Comparison of ENCODE assay signal across 20 cellular contexts in the genomic region with DNA sequence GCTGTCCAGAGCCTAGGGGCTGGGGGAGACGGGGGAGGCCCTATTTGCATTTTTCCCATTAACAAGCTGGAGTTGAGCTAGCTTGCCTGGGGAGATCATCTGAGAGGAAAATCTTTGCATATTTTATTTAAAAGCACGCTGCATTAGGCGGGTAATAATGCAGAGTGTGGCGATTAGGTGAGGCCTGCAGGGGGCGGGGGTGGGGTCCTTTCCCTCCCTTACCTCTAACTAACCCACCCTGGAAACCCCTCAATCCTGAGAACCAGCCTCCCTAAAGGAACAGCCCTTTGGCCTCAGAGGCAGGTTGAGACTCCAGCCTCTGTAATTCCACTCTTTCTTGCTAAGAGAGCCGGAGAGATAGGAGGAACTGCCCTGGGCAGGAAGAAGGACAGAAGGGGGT. TPM values are rescaled to one million over a fixed set of nuclear protein-coding genes. Genes with fewer than 3 reads are reported as not detected.
DNase-seq lines count a peak whose midpoint lies in the region; ATAC-seq and TF ChIP-seq lines count a peak whose summit lies in the region.
"Had no signal": no experiment of that assay in that cellular context is flagged by ENCODE, and none has a peak within 500 bp of the region (broad histone marks: within the 10 kb centered on the region; RNA-seq: fewer than 3 reads in every experiment).

No MANE protein-coding gene starts in this region.

- H3K36me3 ChIP-seq in GM23338 (ENCODE audit: insufficient read depth) (no peaks in the 10 kb centered on the region), NT2/D1 (ENCODE audit: insufficient read depth, insufficient read length, low read length) (no peaks in the 10 kb centered on the region), ascending aorta (no peaks in the 10 kb centered on the region), Peyer's patch (no peaks in the 10 kb centered on the region)
- H3K36me3 ChIP-seq: left lung, thoracic aorta, vagina had no signal

- H3K36me3 Mint-ChIP-seq in GM23338 (ENCODE audit: low read depth) = peaks cover 4% of the 10 kb centered on the region; the same call in 2 of the 3 replicates
- peaks cover 9% of the 10 kb centered on the region for H3K36me3 Mint-ChIP-seq in glutamatergic neuron (ENCODE audit: unreplicated experiment)
- H3K36me3 Mint-ChIP-seq in progenitor cell of endocrine pancreas (ENCODE audit: insufficient read depth) = peaks cover 2% of the 10 kb centered on the region

- peak overlapping the region; percentile 93 for H2AFZ ChIP-seq in GM23338

- intact Hi-C loops in ascending aorta (cut with DNase I) = no loop called here

- no peaks in the 10 kb centered on the region for H3K9me2 ChIP-seq in GM23338 (ENCODE audit: insufficient read depth)

- H3K4me3 ChIP-seq in GM23338 (peak overlapping the region; percentile 37), NT2/D1 (ENCODE audit: insufficient read length, low read depth) (no peak overlapping the region), ascending aorta (no peak overlapping the region), Peyer's patch (no peak overlapping the region)
- H3K4me3 ChIP-seq: left lung, psoas muscle, thoracic aorta, vagina had no signal

- peak overlapping the region; percentile 37 for H3K9ac ChIP-seq in NT2/D1 (ENCODE audit: insufficient read length, low read depth)

- no peaks in the 10 kb centered on the region for H4K20me1 ChIP-seq in GM23338 (replicated peaks; ENCODE audit: insufficient read depth)

- H3K4me2 ChIP-seq in GM23338 = peak overlapping the region; percentile 57

- no peak for TF ChIP-seq POLR2A in Peyer's patch (IDR thresholded peaks at IDR 0.05)

- peaks cover 17% of the 10 kb centered on the region for H3K27me3 ChIP-seq in GM23338 (ENCODE audit: insufficient read depth)
- H3K27me3 ChIP-seq in NT2/D1 (ENCODE audit: insufficient read depth, insufficient read length) = no peaks in the 10 kb centered on the region
- no peaks in the 10 kb centered on the region for H3K27me3 ChIP-seq in ascending aorta
- H3K27me3 ChIP-seq in Peyer's patch = peaks cover 0 to 4% of the 10 kb centered on the region in 2 donors
- H3K27me3 ChIP-seq: vagina had no signal

- H3K9me3 ChIP-seq in NT2/D1 (ENCODE audit: insufficient read depth, low read length) (no peaks in the 10 kb centered on the region), ascending aorta (no peaks in the 10 kb centered on the region), Peyer's patch (no peaks in the 10 kb centered on the region)
- H3K9me3 ChIP-seq: left lung, psoas muscle, thoracic aorta, vagina had no signal

- no peak overlapping the region for H3K27ac Mint-ChIP-seq in GM23338
- no peak overlapping the region for H3K27ac Mint-ChIP-seq in glutamatergic neuron (ENCODE audit: unreplicated experiment)
- H3K27ac Mint-ChIP-seq in progenitor cell of endocrine pancreas = no peak overlapping the region

- H3K27me3 Mint-ChIP-seq in GM23338 (ENCODE audit: insufficient read depth, low read depth, poor library complexity) = peaks cover 24% of the 10 kb centered on the region
- peaks cover 13% of the 10 kb centered on the region for H3K27me3 Mint-ChIP-seq in glutamatergic neuron (ENCODE audit: unreplicated experiment)
- peaks cover 41% of the 10 kb centered on the region for H3K27me3 Mint-ChIP-seq in progenitor cell of endocrine pancreas

- ATAC-seq in GM23338 = peak; percentile 13
- ATAC-seq: left lung; psoas muscle; stimulated activated naive CD8-positive, alpha-beta T cell treated with anti-CD3 and anti-CD28 coated beads, Interleukin-15, Interleukin-2, amounts not matched to agents 100 U/mL and 50 U/mL, for 24 hours had no signal

- no peaks in the 10 kb centered on the region for H3K79me2 ChIP-seq in GM23338 (replicated peaks; ENCODE audit: insufficient read depth)

- peaks cover 8% of the 10 kb centered on the region; the same call in 2 of the 3 replicates for H3K9me3 Mint-ChIP-seq in GM23338
- H3K9me3 Mint-ChIP-seq in glutamatergic neuron (ENCODE audit: unreplicated experiment) = peaks cover 14% of the 10 kb centered on the region
- peaks cover 3% of the 10 kb centered on the region for H3K9me3 Mint-ChIP-seq in progenitor cell of endocrine pancreas (ENCODE audit: low read depth)

- H3K4me1 Mint-ChIP-seq in GM23338 (peaks cover 36% of the 10 kb centered on the region), glutamatergic neuron (ENCODE audit: low read depth, unreplicated experiment) (peaks cover 11% of the 10 kb centered on the region), progenitor cell of endocrine pancreas (ENCODE audit: low read depth) (peaks cover 14% of the 10 kb centered on the region)

- H3K27ac ChIP-seq in GM23338 (ENCODE audit: low read depth) (peak overlapping the region; percentile 79; the same call in 1 of the 2 replicates), ascending aorta (no peak overlapping the region), Peyer's patch (no peak overlapping the region)
- H3K27ac ChIP-seq: C4-2B, left lung, psoas muscle, thoracic aorta, vagina had no signal

- H3K4me3 Mint-ChIP-seq in GM23338 (peak overlapping the region; percentile 40), glutamatergic neuron (ENCODE audit: unreplicated experiment) (no peak overlapping the region), progenitor cell of endocrine pancreas (ENCODE audit: low read depth) (no peak overlapping the region)

- DNase-seq in GM23338 (ENCODE audit: low spot score) (peak; percentile 62), NT2/D1 (ENCODE audit: low read depth, low spot score) (no peak), glutamatergic neuron (no peak), progenitor cell of endocrine pancreas (ENCODE audit: low spot score, unreplicated experiment) (no peak), ascending aorta (ENCODE audit: low spot score in 2 of 2) (no peak), foreskin melanocyte (no peak), Peyer's patch (no peak), LoVo (ENCODE audit: low spot score) (no peak)
- DNase-seq: activated CD4-positive, alpha-beta T cell treated with anti-CD3 and anti-CD28 coated beads for 48 hours; activated gamma-delta T cell; activated T-cell treated with anti-CD3 and anti-CD28 coated beads, Interleukin-2, amount 50 U/mL, for 1 hour; foreskin fibroblast; left lung; mesenchymal stem cell; NCI-H2029; psoas muscle; stimulated activated naive CD8-positive, alpha-beta T cell treated with anti-CD3 and anti-CD28 coated beads, Interleukin-15, Interleukin-2, amounts not matched to agents 100 U/mL and 50 U/mL, for 24 hours had no signal

- H3K4me1 ChIP-seq in GM23338 (ENCODE audit: insufficient read depth) (peaks cover 32% of the 10 kb centered on the region), NT2/D1 (ENCODE audit: insufficient read depth, insufficient read length) (peaks cover 15% of the 10 kb centered on the region), ascending aorta (no peaks in the 10 kb centered on the region), Peyer's patch (peaks cover 0 to 5% (median 0%) of the 10 kb centered on the region in 4 donors)
- H3K4me1 ChIP-seq: psoas muscle had no signal

- TF ChIP-seq CTCF in GM23338 (conservative IDR thresholded peaks at IDR 0.05; ENCODE audit: low read depth in 2 of 2) (peak; percentile 27 to 51; a peak in 2 of 4 replicates), glutamatergic neuron (IDR thresholded peaks at IDR 0.05; ENCODE audit: partially characterized antibody, unreplicated experiment) (peak; percentile 37), progenitor cell of endocrine pancreas (IDR thresholded peaks at IDR 0.05; ENCODE audit: unreplicated experiment) (peak; percentile 11), ascending aorta (IDR thresholded peaks at IDR 0.05) (no peak), Peyer's patch (IDR thresholded peaks at IDR 0.05) (no peak)

- H3F3A ChIP-seq in GM23338 (replicated peaks; ENCODE audit: low read depth) = peaks cover 14% of the 10 kb centered on the region; the same call in 1 of the 2 replicates

TF ChIP-seq in GM23338, 12 proteins besides CTCF, POLR2A, EP300 and RAD21 (continues in another document):
- TF ChIP-seq, protein P1, sequence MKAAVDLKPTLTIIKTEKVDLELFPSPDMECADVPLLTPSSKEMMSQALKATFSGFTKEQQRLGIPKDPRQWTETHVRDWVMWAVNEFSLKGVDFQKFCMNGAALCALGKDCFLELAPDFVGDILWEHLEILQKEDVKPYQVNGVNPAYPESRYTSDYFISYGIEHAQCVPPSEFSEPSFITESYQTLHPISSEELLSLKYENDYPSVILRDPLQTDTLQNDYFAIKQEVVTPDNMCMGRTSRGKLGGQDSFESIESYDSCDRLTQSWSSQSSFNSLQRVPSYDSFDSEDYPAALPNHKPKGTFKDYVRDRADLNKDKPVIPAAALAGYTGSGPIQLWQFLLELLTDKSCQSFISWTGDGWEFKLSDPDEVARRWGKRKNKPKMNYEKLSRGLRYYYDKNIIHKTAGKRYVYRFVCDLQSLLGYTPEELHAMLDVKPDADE (IDR thresholded peaks at IDR 0.05) = no peak
- TF ChIP-seq POLR2AphosphoS5 (IDR thresholded peaks at IDR 0.05; ENCODE audit: low read depth) (no peak), EZH2 (IDR thresholded peaks at IDR 0.05; ENCODE audit: low read depth, unreplicated experiment) (no peak), CREB1 (CRISPR knock-in tag; IDR thresholded peaks at IDR 0.05; ENCODE audit: low read depth) (no peak), ZNF114 (CRISPR knock-in tag; IDR thresholded peaks at IDR 0.05) (no peak)

RNA-seq across cellular contexts. Expression of a gene that starts 16.1 kb away (rescaled TPM):
- total RNA-seq in GM23338 (2014; rRNA removed; shearing (Covaris generic)) = 13.9 and 21.5 TPM in 2 replicates
- 4.0 and 4.7 TPM in 2 replicates for polyA plus RNA-seq in GM23338 (2016; fragmentation: Nextera tagmentation; extraction: Ambion mirVana)
- total RNA-seq in glutamatergic neuron (ENCODE audit: unreplicated experiment) (21.6 TPM), progenitor cell of endocrine pancreas (11.3 and 12.8 TPM in 2 replicates), ascending aorta (40.6 TPM), Peyer's patch (1 to 10 TPM; 2.7 to 5.8 (median 3.4) TPM)

Comparison
In these comparisons a context has a peak if more than half of its experiments do, and no peak if none do; other contexts are left out.
1. CTCF ChIP-seq: peak in GM23338 (2 of 2), glutamatergic neuron (single experiment) and progenitor cell of endocrine pancreas (single experiment); none in ascending aorta (0 of 3) and Peyer's patch (0 of 6).